Comparison of ENCODE assay signal across 8 cellular contexts in genomic region chrX:19747672-19748610, GRCh38.
DNase-seq lines count a peak whose midpoint lies in the region.

No MANE protein-coding gene starts in this region.

- peaks cover 91% of the 10 kb centered on the region for H3K4me1 Mint-ChIP-seq in activated T-helper 1 cell treated with anti-CD3 and anti-CD28 coated beads, Interleukin-12 subunit alpha, Interleukin-12 subunit beta, Interleukin-2, Interleukin-4 antibody, amounts not matched to agents 30 ng/mL and 10 ng/mL and 1 ng/mL, durations not matched to agents 14 hours and 24 hours and 36 hours (ENCODE audit: low read depth)

- H3K9me3 Mint-ChIP-seq in activated T-helper 1 cell treated with anti-CD3 and anti-CD28 coated beads, Interleukin-12 subunit alpha, Interleukin-12 subunit beta, Interleukin-2, Interleukin-4 antibody, amounts not matched to agents 30 ng/mL and 10 ng/mL and 1 ng/mL, durations not matched to agents 14 hours and 24 hours and 36 hours, result peaks cover 7% of the 10 kb centered on the region

- H3K4me3 Mint-ChIP-seq in activated T-helper 1 cell treated with anti-CD3 and anti-CD28 coated beads, Interleukin-12 subunit alpha, Interleukin-12 subunit beta, Interleukin-2, Interleukin-4 antibody, amounts not matched to agents 30 ng/mL and 10 ng/mL and 1 ng/mL, durations not matched to agents 14 hours and 24 hours and 36 hours, result peak overlapping the region; percentile 67

- peak; percentile 4 for DNase-seq in DMS53 (lab: John Stamatoyannopoulos, UW)
- DNase-seq in DMS53 treated with DMSO at 0.1 percent for 48 hours (lab: John Stamatoyannopoulos, UW; ENCODE audit: unreplicated experiment), result no peak
- peak; percentile 81 for DNase-seq in NAMALWA (ENCODE audit: low spot score)
- peak; percentile 72 for DNase-seq in activated T-helper 1 cell treated with anti-CD3 and anti-CD28 coated beads, Interleukin-12 subunit alpha, Interleukin-12 subunit beta, Interleukin-2, Interleukin-4 antibody, amounts not matched to agents 30 ng/mL and 10 ng/mL and 1 ng/mL, durations not matched to agents 14 hours and 24 hours and 36 hours (ENCODE audit: low spot score)
- DNase-seq in stimulated activated CD4-positive, alpha-beta T cell treated with anti-CD3 and anti-CD28 coated beads, Interleukin-12 subunit alpha, Interleukin-12 subunit beta, amount 100 ng/mL, for 4 hours, result peak; percentile 36
- no peak for DNase-seq in mesenteric fat pad (ENCODE audit: low spot score)
- DNase-seq in NCI-H748 (lab: John Stamatoyannopoulos, UW; ENCODE audit: unreplicated experiment), result no peak
- no peak for DNase-seq in hippocampal formation (lab: John Stamatoyannopoulos, UW)

- H3K27ac Mint-ChIP-seq in activated T-helper 1 cell treated with anti-CD3 and anti-CD28 coated beads, Interleukin-12 subunit alpha, Interleukin-12 subunit beta, Interleukin-2, Interleukin-4 antibody, amounts not matched to agents 30 ng/mL and 10 ng/mL and 1 ng/mL, durations not matched to agents 14 hours and 24 hours and 36 hours, result peak overlapping the region; percentile 93

- peaks cover 10% of the 10 kb centered on the region for H3K36me3 Mint-ChIP-seq in activated T-helper 1 cell treated with anti-CD3 and anti-CD28 coated beads, Interleukin-12 subunit alpha, Interleukin-12 subunit beta, Interleukin-2, Interleukin-4 antibody, amounts not matched to agents 30 ng/mL and 10 ng/mL and 1 ng/mL, durations not matched to agents 14 hours and 24 hours and 36 hours (ENCODE audit: low read depth)

- intact Hi-C loops in activated T-helper 1 cell treated with anti-CD3 and anti-CD28 coated beads, Interleukin-12 subunit alpha, Interleukin-12 subunit beta, Interleukin-2, Interleukin-4 antibody, amounts not matched to agents 30 ng/mL and 10 ng/mL and 1 ng/mL, durations not matched to agents 14 hours and 24 hours and 36 hours (cut with micrococcal nuclease), result loop anchor here (1.0 to 10.0 kb wide), 7 partner anchors 24 to 247 kb away; partner anchors contain the start of gene BCLAF3

- H3K27me3 Mint-ChIP-seq in activated T-helper 1 cell treated with anti-CD3 and anti-CD28 coated beads, Interleukin-12 subunit alpha, Interleukin-12 subunit beta, Interleukin-2, Interleukin-4 antibody, amounts not matched to agents 30 ng/mL and 10 ng/mL and 1 ng/mL, durations not matched to agents 14 hours and 24 hours and 36 hours (ENCODE audit: insufficient read depth), result no peaks in the 10 kb centered on the region

Comparison
In these comparisons a context has a peak if more than half of its experiments do, and no peak if none do; other contexts are left out.
1. DNase-seq: peak in DMS53 (single experiment), NAMALWA (single experiment), activated T-helper 1 cell treated with anti-CD3 and anti-CD28 coated beads, Interleukin-12 subunit alpha, Interleukin-12 subunit beta, Interleukin-2, Interleukin-4 antibody, amounts not matched to agents 30 ng/mL and 10 ng/mL and 1 ng/mL, durations not matched to agents 14 hours and 24 hours and 36 hours (single experiment) and stimulated activated CD4-positive, alpha-beta T cell treated with anti-CD3 and anti-CD28 coated beads, Interleukin-12 subunit alpha, Interleukin-12 subunit beta, amount 100 ng/mL, for 4 hours (single experiment); none in DMS53 treated with DMSO at 0.1 percent for 48 hours (single experiment), mesenteric fat pad (single experiment), NCI-H748 (single experiment) and hippocampal formation (0 of 2).